In genomic region chr1:199422206-199422605, GRCh38 we compare ENCODE assay signal across 11 cellular contexts.
DNase-seq lines count a peak whose midpoint lies in the region; TF ChIP-seq lines count a peak whose summit lies in the region.
"Had no signal": no experiment of that assay in that cellular context is flagged by ENCODE, and none has a peak within 500 bp of the region (broad histone marks: within the 10 kb centered on the region; RNA-seq: fewer than 3 reads in every experiment).

No MANE protein-coding gene starts in this region.

- no peaks in the 10 kb centered on the region for H3K4me1 Mint-ChIP-seq in nephron progenitor cell

- DNase-seq in AG08396 (ENCODE audit: low spot score), result peak; percentile 7
- DNase-seq in HEK293T (ENCODE audit: extremely low spot score), result peak; percentile 18
- peak; percentile 20 for DNase-seq in UCSD-AML1 (lab: John Stamatoyannopoulos, UW; ENCODE audit: unreplicated experiment)
- DNase-seq in iPS DF 19.7 (ENCODE audit: low read depth, low spot score), result peak; percentile 42
- no peak for DNase-seq in activated CD8-positive, alpha-beta memory T cell treated with anti-CD3 and anti-CD28 coated beads, Interleukin-2, amount 50 U/mL, for 4 hours
- no peak for DNase-seq in DMS79 (lab: John Stamatoyannopoulos, UW)
- no peak for DNase-seq in AML-193 (lab: John Stamatoyannopoulos, UW)
- no peak for DNase-seq in nephron progenitor cell
- DNase-seq: activated CD4-positive, alpha-beta T cell treated with anti-CD3 and anti-CD28 coated beads, Interleukin-2, amount 50 U/mL, for 4 hours; cerebellar nuclear complex; left ventricle myocardium inferior had no signal

- no peak overlapping the region for H3K4me3 Mint-ChIP-seq in nephron progenitor cell

- TF ChIP-seq CTCF in nephron progenitor cell (IDR thresholded peaks at IDR 0.05), result no peak

- POLR2A ChIA-PET in HEK293T (lab: Yijun Ruan, JAX), result no interaction called here

- CTCF ChIA-PET in HEK293T (lab: Yijun Ruan, JAX), result no interaction called here

- H3K36me3 Mint-ChIP-seq in nephron progenitor cell (ENCODE audit: low read depth), result no peaks in the 10 kb centered on the region

- no peak overlapping the region for H3K27ac Mint-ChIP-seq in nephron progenitor cell

- peaks cover 23% of the 10 kb centered on the region for H3K9me3 Mint-ChIP-seq in nephron progenitor cell

- H3K27me3 Mint-ChIP-seq in nephron progenitor cell (ENCODE audit: low read depth, poor library complexity), result no peaks in the 10 kb centered on the region

TF ChIP-seq in HEK293T, 16 proteins besides CTCF, POLR2A, EP300 and RAD21:
- TF ChIP-seq TARDBP (IDR thresholded peaks at IDR 0.05), result no peak
- no peak for TF ChIP-seq ZNF384 (IDR thresholded peaks at IDR 0.05)

Comparison
In these comparisons a context has a peak if more than half of its experiments do, and no peak if none do; other contexts are left out.
1. DNase-seq: peak in AG08396 (single experiment), HEK293T (single experiment), UCSD-AML1 (single experiment) and iPS DF 19.7 (single experiment); none in activated CD8-positive, alpha-beta memory T cell treated with anti-CD3 and anti-CD28 coated beads, Interleukin-2, amount 50 U/mL, for 4 hours (single experiment), DMS79 (single experiment), AML-193 (0 of 2) and nephron progenitor cell (single experiment).